ENCODE assay signal across 8 cellular contexts in genomic region chr3:158097571-158098553, GRCh38. TPM values are rescaled to one million over a fixed set of nuclear protein-coding genes. Genes with fewer than 3 reads are reported as not detected.
DNase-seq lines count a peak whose midpoint lies in the region; ATAC-seq, FAIRE-seq and TF ChIP-seq lines count a peak whose summit lies in the region.

No MANE protein-coding gene starts in this region.

- H3K27ac Mint-ChIP-seq in IgD-negative memory B cell = peak overlapping the region; percentile 91 to 99 (median 96)

- no peak overlapping the region for H3K9ac ChIP-seq in kidney (ENCODE audit: low read length in 2 of 2)

- peaks cover 60% of the 10 kb centered on the region for H3K27me3 Mint-ChIP-seq in IgD-negative memory B cell

- DNase-seq in DMS114 treated with DMSO at 0.1 percent for 48 hours (lab: John Stamatoyannopoulos, UW; ENCODE audit: unreplicated experiment) (peak; percentile 50), SW480 (ENCODE audit: low spot score) (peak; percentile 91), astrocyte of the hippocampus (ENCODE audit: low read depth, low spot score) (peak; percentile 88), kidney (peak; percentile 85), medulla oblongata (ENCODE audit: extremely low spot score) (no peak)
- DNase-seq in stimulated activated CD4-positive, alpha-beta T cell treated with anti-CD3 and anti-CD28 coated beads, Interleukin-2, amount 100 ng/mL, for 24 hours = peak; percentile 73 to 77

- peaks cover 0 to 7% (median 4%) of the 10 kb centered on the region in 3 donors for H3K9me3 Mint-ChIP-seq in IgD-negative memory B cell

- intact Hi-C loops in kidney (cut with DNase I) = no loop called here

- H3K4me1 Mint-ChIP-seq in IgD-negative memory B cell = peaks cover 8 to 11% (median 9%) of the 10 kb centered on the region in 3 donors

- peak overlapping the region; percentile 47 to 62 for H3K4me3 ChIP-seq in kidney (ENCODE audit: low read length in 2 of 2)

- no peak overlapping the region for H3K27ac ChIP-seq in kidney (ENCODE audit: low read depth in 2 of 2, low read length in 2 of 2)

- ATAC-seq in GM21515 (IDR thresholded peaks at IDR 0.05; ENCODE audit: unreplicated experiment) = peak; percentile 87

- H3K9me3 ChIP-seq in kidney (ENCODE audit: control insufficient read depth in 1 of 2, low read length in 2 of 2) = peaks cover 0 to 6% of the 10 kb centered on the region in 2 donors

- TF ChIP-seq CTCF in kidney (IDR thresholded peaks at IDR 0.05; ENCODE audit: borderline replicate concordance, extremely low read depth, insufficient read depth) = no peak

- H3K36me3 Mint-ChIP-seq in IgD-negative memory B cell = no peaks in the 10 kb centered on the region

- no peak for FAIRE-seq in kidney (lab: Jason Lieb, UNC)

- H3K36me3 ChIP-seq in kidney (ENCODE audit: control insufficient read depth in 1 of 2, insufficient read depth in 2 of 2, low read length in 2 of 2) = no peaks in the 10 kb centered on the region

- peaks cover 0 to 9% of the 10 kb centered on the region in 2 donors for H3K4me1 ChIP-seq in kidney (ENCODE audit: control insufficient read depth in 1 of 2, insufficient read depth in 1 of 2, low read depth in 1 of 2, low read length in 2 of 2)

- H3K4me3 Mint-ChIP-seq in IgD-negative memory B cell = peak overlapping the region; percentile 93 to 100 (median 100)

RNA-seq across cellular contexts. Expression of gene SHOX2, which starts 8.4 kb away (rescaled TPM):
- polyA plus RNA-seq in IgD-negative memory B cell = not detected
- total RNA-seq in kidney = 0.38 TPM
- not detected for polyA plus RNA-seq in kidney (ENCODE audit: insufficient read depth, low read depth, low replicate concordance)

RNA-seq across cellular contexts. Expression of gene RSRC1, which starts 12.0 kb away (rescaled TPM):
- 42.3 TPM for polyA plus RNA-seq in IgD-negative memory B cell
- 33.8 TPM for total RNA-seq in kidney
- polyA plus RNA-seq in kidney (ENCODE audit: insufficient read depth, low read depth, low replicate concordance) = 14.3 TPM
